ENCODE assay signal across 2 cellular contexts in genomic region chr9:85940832-85941616, GRCh38.
A peak's percentile ranks its signal among the peaks of the same experiment; 100 is the strongest.
TF ChIP-seq lines count a peak whose summit lies in the region.

NAA35 (plus strand) TSS chr9:85941146; CDS start chr9:85942160, 1,014 bp downstream.

TF ChIP-seq in IMR-90, 13 proteins besides CTCF, POLR2A, EP300 and RAD21:
- no peak for TF ChIP-seq USF2 (IDR thresholded peaks at IDR 0.05; ENCODE audit: low read depth, low read length)
- peak; percentile 94 for TF ChIP-seq MAZ (IDR thresholded peaks at IDR 0.05; ENCODE audit: borderline replicate concordance, low read depth, low read length)
- peak; percentile 61; the same call in 1 of the 2 replicates for TF ChIP-seq ELK1 (IDR thresholded peaks at IDR 0.05; ENCODE audit: borderline replicate concordance, low read depth, low read length)
- TF ChIP-seq MXI1 (IDR thresholded peaks at IDR 0.05; ENCODE audit: borderline replicate concordance, low read depth, low read length) = peak; percentile 66; the same call in 1 of the 2 replicates

TF ChIP-seq in endothelial cell of umbilical vein, 7 proteins besides CTCF, POLR2A, EP300 and RAD21 (continued from another document):
- no peak for TF ChIP-seq POLR2AphosphoS5 (IDR thresholded peaks at IDR 0.05; ENCODE audit: insufficient read depth, low read depth, low read length)
